Comparison of ENCODE assay signal across 19 cellular contexts in genomic region chr17:50986989-50987660, GRCh38.
A peak's percentile ranks its signal among the peaks of the same experiment; 100 is the strongest.
DNase-seq lines count a peak whose midpoint lies in the region; ATAC-seq and TF ChIP-seq lines count a peak whose summit lies in the region.
"Had no signal": no experiment of that assay in that cellular context is flagged by ENCODE, and none has a peak within 500 bp of the region (broad histone marks: within the 10 kb centered on the region; RNA-seq: fewer than 3 reads in every experiment).

No MANE protein-coding gene starts in this region.

- no peaks in the 10 kb centered on the region for H3K9me1 ChIP-seq in IMR-90 (ENCODE audit: insufficient read depth, low read length)

- H3K4ac ChIP-seq in IMR-90 (ENCODE audit: low read depth, low read length), result no peak overlapping the region

- TF ChIP-seq POLR2A in IMR-90 (IDR thresholded peaks at IDR 0.05; ENCODE audit: low read depth, low read length) (no peak), esophagus muscularis mucosa (IDR thresholded peaks at IDR 0.05; ENCODE audit: low read depth) (no peak)

- peak overlapping the region; percentile 31; the same call in 1 of the 2 replicates for H3K14ac ChIP-seq in IMR-90 (replicated peaks; ENCODE audit: low read depth, low read length)

- peak overlapping the region; percentile 81 for H2BK5ac ChIP-seq in IMR-90 (ENCODE audit: low read depth, low read length, poor library complexity, severe bottlenecking)

- H4K8ac ChIP-seq in IMR-90 (ENCODE audit: low read depth in 2 of 2, low read length in 2 of 2), result no peak overlapping the region

- TF ChIP-seq RAD21 in IMR-90 (IDR thresholded peaks at IDR 0.05; ENCODE audit: low read length), result no peak

- no peak overlapping the region for H4K91ac ChIP-seq in IMR-90 (ENCODE audit: insufficient read depth, low read depth, low read length)

- ATAC-seq in IMR-90 (ENCODE audit: low read depth), result peak; percentile 91
- ATAC-seq in HG03378 (IDR thresholded peaks at IDR 0.05; ENCODE audit: unreplicated experiment), result no peak
- ATAC-seq in left colon, result no peak

- DNase-seq in Daoy (ENCODE audit: low read depth) (peak; percentile 5), IMR-90 (peak; percentile 79), mammary epithelial cell (peak; percentile 2), myocyte (ENCODE audit: low read depth) (peak; percentile 61), esophagus muscularis mucosa (ENCODE audit: extremely low spot score) (no peak), amygdala (lab: John Stamatoyannopoulos, UW) (no peak), left colon (no peak)
- DNase-seq: activated CD8-positive, alpha-beta memory T cell treated with anti-CD3 and anti-CD28 coated beads, Interleukin-2, amount 50 U/mL, for 48 hours; erythroblast; H9; left ventricle myocardium inferior; naive B cell; NCI-H146; NCI-H510A; OCI-M1; stimulated activated CD4-positive, alpha-beta T cell treated with anti-CD3 and anti-CD28 coated beads, Interleukin-15, amount 100 ng/mL, for 24 hours had no signal

- 0 out of 2 replicates have a peak overlapping the region, but pooled peaks have one; percentile 33 for H3K18ac ChIP-seq in IMR-90 (ENCODE audit: low read depth, low read length)

- no peak overlapping the region for H2BK20ac ChIP-seq in IMR-90 (ENCODE audit: low read depth, low read length)

- in situ Hi-C loops in IMR-90 (cut with MboI; ENCODE audit: low sequenced_read_pairs), result no loop called here
- in situ Hi-C loops in mammary epithelial cell (cut with MboI; ENCODE audit: low sequenced_read_pairs in 2 of 2), result no loop called here

- no peak overlapping the region for H2AK5ac ChIP-seq in IMR-90 (ENCODE audit: low read depth, low read length)

- intact Hi-C loops in IMR-90 (cut with micrococcal nuclease) (no loop called here), mammary epithelial cell (cut with micrococcal nuclease) (no loop called here), esophagus muscularis mucosa (cut with DNase I) (no loop called here), left colon (cut with DNase I, micrococcal nuclease) (no loop called here)

- H2AK9ac ChIP-seq in IMR-90 (replicated peaks; ENCODE audit: low read depth, low read length, poor library complexity), result no peak overlapping the region

- no peak overlapping the region for H2BK120ac ChIP-seq in IMR-90 (ENCODE audit: low read depth, low read length)

- WGBS in IMR-90 (ENCODE audit: extremely low coverage in 2 of 2, insufficient read length in 1 of 2), 2 experiments, result no CpG with 5 or more reads among the region's 1 CpG
- WGBS in mammary epithelial cell (ENCODE audit: low coverage, missing lambda C conversion rate), result 100% methylated on average over 1 of the region's 1 CpG
- WGBS in esophagus muscularis mucosa, result 86% methylated on average over 1 of the region's 1 CpG

- no peaks in the 10 kb centered on the region for H3K27me3 ChIP-seq in IMR-90 (ENCODE audit: control insufficient read depth, insufficient read depth, low read length)
- no peaks in the 10 kb centered on the region for H3K27me3 ChIP-seq in mammary epithelial cell (ENCODE audit: insufficient read depth, low read length)
- no peaks in the 10 kb centered on the region for H3K27me3 ChIP-seq in esophagus muscularis mucosa

- H3K36me3 ChIP-seq in IMR-90 (ENCODE audit: control insufficient read depth, insufficient read depth, low read length), result peaks cover 22% of the 10 kb centered on the region
- H3K36me3 ChIP-seq in mammary epithelial cell (ENCODE audit: insufficient read depth, low read length), result peaks cover 40% of the 10 kb centered on the region
- H3K36me3 ChIP-seq in esophagus muscularis mucosa, result peaks cover 55 to 100% (median 79%) of the 10 kb centered on the region in 4 donors

- H3K79me1 ChIP-seq in IMR-90 (ENCODE audit: low read depth in 1 of 2, low read length in 2 of 2), result peaks cover 0 to 5% of the 10 kb centered on the region in 2 experiments; a peak in 1 of 4 replicates

- dilution Hi-C loops in IMR-90 (cut with HindIII; ENCODE audit: low sequenced_read_pairs, unreplicated experiment) (no loop called here), mammary epithelial cell (cut with HindIII; ENCODE audit: low sequenced_read_pairs) (no loop called here)

- H3K4me2 ChIP-seq in IMR-90 (ENCODE audit: low read depth, low read length) (peak overlapping the region; percentile 79), mammary epithelial cell (ENCODE audit: insufficient read depth, low read depth, low read length) (no peak overlapping the region)
- H3K4me2 ChIP-seq: KMS-11 had no signal

- H4K5ac ChIP-seq in IMR-90 (ENCODE audit: low read depth, low read length), result no peak overlapping the region

- BruUV-seq in IMR-90 (replicated peaks; lab: Mats Ljungman, UMichigan), result no TSS peak
- no TSS peak for BruUV-seq in mammary epithelial cell (replicated peaks; lab: Mats Ljungman, UMichigan)

- H2AFZ ChIP-seq in IMR-90 (replicated peaks; ENCODE audit: low read length, poor library complexity) (no peak overlapping the region), mammary epithelial cell (ENCODE audit: low read depth, low read length) (no peak overlapping the region)

- TF ChIP-seq CTCF in IMR-90 (conservative IDR thresholded peaks at IDR 0.05; ENCODE audit: low read depth, low read length) (no peak), mammary epithelial cell (conservative IDR thresholded peaks at IDR 0.05 in 1 of 2, IDR thresholded peaks at IDR 0.05 in 1 of 2; ENCODE audit: extremely low read depth in 1 of 2, insufficient read depth in 1 of 2, low read depth in 1 of 2, low read length in 2 of 2) (no peak), esophagus muscularis mucosa (IDR thresholded peaks at IDR 0.05) (no peak)

- H3K9me3 ChIP-seq in IMR-90 (ENCODE audit: control insufficient read depth, insufficient read depth, low read length), result no peaks in the 10 kb centered on the region
- H3K9me3 ChIP-seq in mammary epithelial cell (replicated peaks; ENCODE audit: insufficient read depth, low read length), result no peaks in the 10 kb centered on the region
- H3K9me3 ChIP-seq in esophagus muscularis mucosa, result no peaks in the 10 kb centered on the region
- H3K9me3 ChIP-seq: left ventricle myocardium inferior had no signal

- H3K4me1 ChIP-seq in IMR-90 (ENCODE audit: control insufficient read depth, insufficient read depth, low read length), result peaks cover 3% of the 10 kb centered on the region; the same call in 1 of the 2 replicates
- no peaks in the 10 kb centered on the region for H3K4me1 ChIP-seq in mammary epithelial cell (ENCODE audit: insufficient read depth, low read length)
- no peaks in the 10 kb centered on the region for H3K4me1 ChIP-seq in esophagus muscularis mucosa
- H3K4me1 ChIP-seq: left ventricle myocardium inferior had no signal

- no peaks in the 10 kb centered on the region for H3K79me2 ChIP-seq in mammary epithelial cell (ENCODE audit: insufficient read depth, low read length)

- H2BK15ac ChIP-seq in IMR-90 (ENCODE audit: low read depth, low read length), result no peak overlapping the region

- H3K27ac ChIP-seq in IMR-90 (ENCODE audit: insufficient read depth, low read length) (peak overlapping the region; percentile 69; the same call in 1 of the 2 replicates), mammary epithelial cell (ENCODE audit: insufficient read depth, low read depth, low read length) (no peak overlapping the region), esophagus muscularis mucosa (replicated peaks in 1 of 4) (no peak overlapping the region)
- H3K27ac ChIP-seq: coronary artery, KMS-11, left ventricle myocardium inferior had no signal

- H4K20me1 ChIP-seq in IMR-90 (ENCODE audit: insufficient read depth, low read length) (no peaks in the 10 kb centered on the region), mammary epithelial cell (ENCODE audit: insufficient read depth, low read length) (no peaks in the 10 kb centered on the region)

- H3K23ac ChIP-seq in IMR-90 (ENCODE audit: low read depth, low read length), result 0 out of 2 replicates have a peak overlapping the region, but pooled peaks have one; percentile 8

- POLR2A ChIA-PET in IMR-90 (lab: Charles Lee; ENCODE audit: unreplicated experiment), result no interaction called here

- no peak for TF ChIP-seq EP300 in esophagus muscularis mucosa (IDR thresholded peaks at IDR 0.05)

- H3K9ac ChIP-seq in IMR-90 (ENCODE audit: low read depth, low read length) (no peak overlapping the region), mammary epithelial cell (ENCODE audit: insufficient read depth, low read length) (no peak overlapping the region)
- H3K9ac ChIP-seq: KMS-11 had no signal

- CTCF ChIA-PET in IMR-90 (lab: Yijun Ruan, JAX) (interaction anchor here (0.7 to 1.0 kb wide), 2 partner anchors 142 to 166 kb away, joined by 3 to 5 read pairs; partner anchors contain the start of gene NME1), mammary epithelial cell (lab: Charles Lee; ENCODE audit: low non-redundant PET) (no interaction called here)

- no peak overlapping the region for H3K4me3 ChIP-seq in IMR-90 (ENCODE audit: insufficient read depth, low read depth, low read length)
- no peak overlapping the region for H3K4me3 ChIP-seq in mammary epithelial cell (replicated peaks in 1 of 3; ENCODE audit: insufficient read depth in 1 of 3, low read depth in 2 of 3, low read length in 3 of 3)
- no peak overlapping the region for H3K4me3 ChIP-seq in esophagus muscularis mucosa
- H3K4me3 ChIP-seq: coronary artery, left ventricle myocardium inferior had no signal

- no peak overlapping the region for H3K56ac ChIP-seq in IMR-90 (ENCODE audit: extremely low read depth, insufficient read depth, low read length)

TF ChIP-seq in IMR-90, 13 proteins besides CTCF, POLR2A, EP300 and RAD21:
- TF ChIP-seq FOS (IDR thresholded peaks at IDR 0.05; ENCODE audit: low read depth, low read length), result 0 out of 2 replicates have a peak, but pooled peaks have one; percentile 15
- TF ChIP-seq SMC3 (IDR thresholded peaks at IDR 0.05; ENCODE audit: low read depth, low read length), result no peak

Comparison
In these comparisons a context has a peak if more than half of its experiments do, and no peak if none do; other contexts are left out.
1. DNase-seq: peak in Daoy (single experiment), IMR-90 (single experiment), mammary epithelial cell (single experiment) and myocyte (single experiment); none in esophagus muscularis mucosa (single experiment), amygdala (0 of 56) and left colon (0 of 2).